In genomic region chr7:78970440-78970916, GRCh38 we compare ENCODE assay signal across 30 cellular contexts.
DNase-seq lines count a peak whose midpoint lies in the region; ATAC-seq and TF ChIP-seq lines count a peak whose summit lies in the region.
"Had no signal": no experiment of that assay in that cellular context is flagged by ENCODE, and none has a peak within 500 bp of the region (broad histone marks: within the 10 kb centered on the region; RNA-seq: fewer than 3 reads in every experiment).

No MANE protein-coding gene starts in this region.

- H3K9ac ChIP-seq in GM23248 = no peak overlapping the region

- in situ Hi-C loops in GM23248 (cut with MboI) = loop anchor here (25.0 kb wide), 1 partner anchor 1067 kb away; no protein-coding TSS in a partner anchor
- in situ Hi-C loops in Panc1 (cut with HindIII; ENCODE audit: low pct_unique_long_range_greater_than_20kb, low sequenced_read_pairs) = no loop called here
- in situ Hi-C loops in brain microvascular endothelial cell (cut with HindIII; ENCODE audit: low pct_ligation_motif_present, low sequenced_read_pairs) = no loop called here

- H2AFZ ChIP-seq in GM23248 (no peak overlapping the region), osteoblast (ENCODE audit: low read length) (no peak overlapping the region)

- POLR2A ChIA-PET in Panc1 (lab: Charles Lee) = interaction anchor here (0.6 kb wide), 1 partner anchor 21 kb away, joined by 3 read pairs; no protein-coding TSS in a partner anchor

- peak; percentile 26 for DNase-seq in GM23248
- peak; percentile 13 for DNase-seq in Panc1 (ENCODE audit: low read depth, low spot score)
- DNase-seq in fibroblast of gingiva (ENCODE audit: low read depth) = peak; percentile 48
- DNase-seq in osteoblast (ENCODE audit: insufficient read length, low spot score, missing footprints) = no peak
- DNase-seq in spleen = no peak
- DNase-seq in NCI-H2107 treated with DMSO at 0.1 percent for 48 hours (lab: John Stamatoyannopoulos, UW; ENCODE audit: unreplicated experiment) = no peak
- DNase-seq in NCI-H187 (lab: John Stamatoyannopoulos, UW) = no peak
- DNase-seq in brain microvascular endothelial cell = no peak
- DNase-seq: activated effector memory CD4-positive, alpha-beta T cell treated with anti-CD3 and anti-CD28 coated beads, Interleukin-2, amount 50 U/mL, for 16 hours; activated T-cell treated with anti-CD3 and anti-CD28 coated beads, Interleukin-2, amount 50 U/mL, for 24 hours; anterior cingulate cortex; caudate nucleus; COR-L47; cortex of kidney; hippocampal formation; KBM-7; left cardiac atrium; MM.1S; natural killer cell; NCI-H1105 treated with DMSO at 0.1 percent for 48 hours; NCI-H2029 treated with DMSO at 0.1 percent for 48 hours; NCI-H526; SIG-M5; testis; WERI-Rb-1 had no signal

- BruUV-seq in Panc1 (replicated peaks; lab: Mats Ljungman, UMichigan) = no TSS peak

- no peak for TF ChIP-seq POLR2A in spleen (IDR thresholded peaks at IDR 0.05)

- H3K27ac ChIP-seq in GM23248 (no peak overlapping the region), Panc1 (ENCODE audit: low read length) (no peak overlapping the region), osteoblast (ENCODE audit: low read depth, low read length) (peak overlapping the region; percentile 50), spleen (no peak overlapping the region), brain microvascular endothelial cell (no peak overlapping the region)
- H3K27ac ChIP-seq: C4-2B, gastroesophageal sphincter, skin epidermis, testis, WERI-Rb-1 had no signal

- peaks cover 14% of the 10 kb centered on the region for H3K4me1 ChIP-seq in GM23248 (ENCODE audit: insufficient read depth)
- H3K4me1 ChIP-seq in Panc1 (ENCODE audit: control insufficient read depth, insufficient read depth, low read length) = no peaks in the 10 kb centered on the region
- H3K4me1 ChIP-seq in osteoblast (ENCODE audit: insufficient read depth, low read length) = peaks cover 14% of the 10 kb centered on the region
- no peaks in the 10 kb centered on the region for H3K4me1 ChIP-seq in spleen
- H3K4me1 ChIP-seq: gastroesophageal sphincter, testis had no signal

- H3K79me2 ChIP-seq in GM23248 (ENCODE audit: insufficient read depth) = no peaks in the 10 kb centered on the region
- H3K79me2 ChIP-seq in osteoblast (ENCODE audit: insufficient read depth, low read length) = no peaks in the 10 kb centered on the region

- TF ChIP-seq CTCF in Panc1 (IDR thresholded peaks at IDR 0.05) (no peak), osteoblast (IDR thresholded peaks at IDR 0.05; ENCODE audit: extremely low read depth, low read depth, low read length) (no peak), spleen (IDR thresholded peaks at IDR 0.05 in 8 of 11, conservative IDR thresholded peaks at IDR 0.05 in 3 of 11) (no peak), brain microvascular endothelial cell (IDR thresholded peaks at IDR 0.05; ENCODE audit: low read depth, low read length, missing control alignments) (no peak)

- ATAC-seq in Panc1 = no peak
- ATAC-seq: esophagus mucosa, gastroesophageal sphincter, left cardiac atrium, natural killer cell had no signal

- H3K27me3 ChIP-seq in GM23248 (replicated peaks; ENCODE audit: insufficient read depth) (no peaks in the 10 kb centered on the region), Panc1 (ENCODE audit: control insufficient read depth, insufficient read depth, low read length) (no peaks in the 10 kb centered on the region), osteoblast (ENCODE audit: insufficient read depth, low read length) (no peaks in the 10 kb centered on the region), spleen (replicated peaks in 1 of 7) (no peaks in the 10 kb centered on the region), brain microvascular endothelial cell (replicated peaks) (no peaks in the 10 kb centered on the region)
- H3K27me3 ChIP-seq: gastroesophageal sphincter, testis had no signal

- no peaks in the 10 kb centered on the region for H3K36me3 ChIP-seq in GM23248 (ENCODE audit: low read depth)
- no peaks in the 10 kb centered on the region for H3K36me3 ChIP-seq in Panc1 (ENCODE audit: control insufficient read depth, insufficient read depth, low read length)
- H3K36me3 ChIP-seq in osteoblast (ENCODE audit: insufficient read depth, low read length) = no peaks in the 10 kb centered on the region
- no peaks in the 10 kb centered on the region for H3K36me3 ChIP-seq in spleen
- H3K36me3 ChIP-seq in brain microvascular endothelial cell (replicated peaks) = no peaks in the 10 kb centered on the region
- H3K36me3 ChIP-seq: gastroesophageal sphincter, WERI-Rb-1 had no signal

- intact Hi-C loops in Panc1 (cut with micrococcal nuclease; ENCODE audit: unreplicated experiment) = no loop called here
- intact Hi-C loops in spleen (cut with DNase I; ENCODE audit: low total_unique reads) = no loop called here

- no peaks in the 10 kb centered on the region; the same call in 1 of the 2 replicates for H3K9me2 ChIP-seq in GM23248 (ENCODE audit: insufficient read depth)

- H3K4me3 ChIP-seq in GM23248 (no peak overlapping the region), Panc1 (ENCODE audit: low read depth in 2 of 2, low read length in 2 of 2) (no peak overlapping the region), osteoblast (ENCODE audit: insufficient read depth, low read length) (no peak overlapping the region), spleen (no peak overlapping the region), brain microvascular endothelial cell (ENCODE audit: low read depth, low read length) (no peak overlapping the region)
- H3K4me3 ChIP-seq: gastroesophageal sphincter, lung, skin epidermis, testis had no signal

- CTCF ChIA-PET in Panc1 (lab: Charles Lee) = no interaction called here

- H3F3A ChIP-seq in GM23248 (ENCODE audit: insufficient read depth) = no peaks in the 10 kb centered on the region

- H4K20me1 ChIP-seq in GM23248 (ENCODE audit: insufficient read depth) = no peaks in the 10 kb centered on the region
- H4K20me1 ChIP-seq in osteoblast (ENCODE audit: insufficient read depth, low read length) = no peaks in the 10 kb centered on the region

- peak overlapping the region; percentile 24 for H3K4me2 ChIP-seq in GM23248 (ENCODE audit: unreplicated experiment)
- H3K4me2 ChIP-seq in osteoblast (ENCODE audit: insufficient read depth, low read length) = peak overlapping the region; percentile 47

- H3K9me3 ChIP-seq in GM23248 (ENCODE audit: low read depth) (no peaks in the 10 kb centered on the region), Panc1 (ENCODE audit: control insufficient read depth, insufficient read depth, low read depth, low read length) (no peaks in the 10 kb centered on the region), osteoblast (ENCODE audit: low read depth, low read length) (no peaks in the 10 kb centered on the region), spleen (no peaks in the 10 kb centered on the region)
- H3K9me3 ChIP-seq: gastroesophageal sphincter, testis had no signal

Comparison
In these comparisons a context has a peak if more than half of its experiments do, and no peak if none do; other contexts are left out.
1. DNase-seq: peak in GM23248 (single experiment), Panc1 (single experiment) and fibroblast of gingiva (single experiment); none in osteoblast (single experiment), spleen (single experiment), NCI-H2107 treated with DMSO at 0.1 percent for 48 hours (single experiment), NCI-H187 (0 of 2) and brain microvascular endothelial cell (single experiment).